In the genomic region with DNA sequence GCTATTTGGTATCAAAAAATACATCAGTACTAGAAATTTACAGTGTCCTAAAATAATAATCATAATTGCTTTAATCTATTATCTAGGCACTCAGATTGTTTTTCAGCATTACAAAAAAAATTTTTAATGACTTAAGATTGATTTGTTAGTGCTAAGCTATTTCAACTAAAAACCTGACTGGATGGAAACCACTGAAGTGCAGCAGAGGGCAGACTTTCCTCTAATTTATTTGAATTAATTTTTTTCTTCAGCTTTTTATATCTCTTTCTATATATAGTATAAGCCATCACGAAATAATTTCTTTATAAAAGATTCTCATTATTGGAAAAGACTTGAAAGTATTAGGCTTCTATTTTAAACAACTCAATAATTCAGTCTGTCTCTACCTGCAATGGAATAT, we compare ENCODE assay signal across 21 cellular contexts.
DNase-seq lines count a peak whose midpoint lies in the region; ATAC-seq and TF ChIP-seq lines count a peak whose summit lies in the region.
"Had no signal": no experiment of that assay in that cellular context is flagged by ENCODE, and none has a peak within 500 bp of the region (broad histone marks: within the 10 kb centered on the region; RNA-seq: fewer than 3 reads in every experiment).

No MANE protein-coding gene starts in this region.

- no peaks in the 10 kb centered on the region for H3K27me3 ChIP-seq in GM23248 (replicated peaks; ENCODE audit: insufficient read depth)
- H3K27me3 ChIP-seq in RWPE2 (ENCODE audit: insufficient read depth, poor library complexity, severe bottlenecking): no peaks in the 10 kb centered on the region
- H3K27me3 ChIP-seq: tibial nerve had no signal

- TF ChIP-seq CTCF in RWPE2 (IDR thresholded peaks at IDR 0.05; ENCODE audit: poor library complexity, severe bottlenecking) (peak; percentile 48), fibroblast of mammary gland (conservative IDR thresholded peaks at IDR 0.05; ENCODE audit: control insufficient read depth, insufficient read depth, low read depth, low read length) (peak; percentile 10), retinal pigment epithelial cell (conservative IDR thresholded peaks at IDR 0.05; ENCODE audit: low read depth, low read length) (peak; percentile 25)

- H3K36me3 ChIP-seq in GM23248 (ENCODE audit: low read depth) (no peaks in the 10 kb centered on the region), RWPE2 (ENCODE audit: low read depth) (no peaks in the 10 kb centered on the region)
- H3K36me3 ChIP-seq: tibial nerve had no signal

- in situ Hi-C loops in GM23248 (cut with MboI): no loop called here

- H3K4me3 ChIP-seq in GM23248 (no peak overlapping the region), RWPE2 (ENCODE audit: severe bottlenecking) (no peak overlapping the region), fibroblast of mammary gland (ENCODE audit: control insufficient read depth, low read depth, low read length) (no peak overlapping the region), retinal pigment epithelial cell (ENCODE audit: low read length) (no peak overlapping the region)
- H3K4me3 ChIP-seq: tibial nerve had no signal

- H3F3A ChIP-seq in GM23248 (ENCODE audit: insufficient read depth): no peaks in the 10 kb centered on the region

- H3K9ac ChIP-seq in GM23248: no peak overlapping the region

- no peaks in the 10 kb centered on the region for H3K79me2 ChIP-seq in GM23248 (ENCODE audit: insufficient read depth)

- H2AFZ ChIP-seq in GM23248: no peak overlapping the region

- no peaks in the 10 kb centered on the region for H4K20me1 ChIP-seq in GM23248 (ENCODE audit: insufficient read depth)

- H3K4me1 ChIP-seq in GM23248 (ENCODE audit: insufficient read depth): no peaks in the 10 kb centered on the region
- H3K4me1 ChIP-seq in RWPE2 (ENCODE audit: insufficient read depth, poor library complexity, severe bottlenecking): no peaks in the 10 kb centered on the region
- H3K4me1 ChIP-seq: tibial nerve had no signal

- no peak overlapping the region for H3K27ac ChIP-seq in GM23248
- H3K27ac ChIP-seq in RWPE2 (ENCODE audit: poor library complexity, severe bottlenecking): no peak overlapping the region
- H3K27ac ChIP-seq: tibial nerve had no signal

- no peak overlapping the region for H3K4me2 ChIP-seq in GM23248 (ENCODE audit: unreplicated experiment)

- no peaks in the 10 kb centered on the region for H3K9me3 ChIP-seq in GM23248 (ENCODE audit: low read depth)
- no peaks in the 10 kb centered on the region for H3K9me3 ChIP-seq in RWPE2 (ENCODE audit: severe bottlenecking)
- H3K9me3 ChIP-seq: tibial nerve had no signal

- H3K9me2 ChIP-seq in GM23248 (ENCODE audit: insufficient read depth): no peaks in the 10 kb centered on the region

- DNase-seq in GM23248 (peak; percentile 2), RWPE2 (ENCODE audit: low spot score) (no peak), fibroblast of mammary gland (ENCODE audit: low read depth) (no peak), retinal pigment epithelial cell (ENCODE audit: low read depth) (no peak), COLO668 (lab: John Stamatoyannopoulos, UW; ENCODE audit: unreplicated experiment) (no peak), NCI-H2196 treated with DMSO at 0.1 percent for 48 hours (lab: John Stamatoyannopoulos, UW; ENCODE audit: unreplicated experiment) (no peak), DMS 273 treated with DMSO at 0.1 percent for 48 hours (lab: John Stamatoyannopoulos, UW) (no peak)
- DNase-seq: activated CD4-positive, alpha-beta T cell treated with anti-CD3 and anti-CD28 coated beads, Interleukin-2, amount 50 U/mL, for 4 hours; activated CD8-positive, alpha-beta memory T cell treated with anti-CD3 and anti-CD28 coated beads, Interleukin-2, amount 50 U/mL, for 48 hours; activated effector memory CD4-positive, alpha-beta T cell treated with anti-CD3 and anti-CD28 coated beads, Interleukin-2, amount 50 U/mL, for 16 hours; head of caudate nucleus; midbrain; MM.1S; NCI-H345; NCI-H82; nephron progenitor cell; stimulated activated CD4-positive, alpha-beta T cell treated with anti-CD3 and anti-CD28 coated beads, Interleukin-4, amount 100 ng/mL, for 1 hour; T-helper 2 cell had no signal

- 11 to 14% methylated on average over 1 of the region's 1 CpG for WGBS in GM23248 (ENCODE audit: low coverage in 1 of 2, low lambda C conversion rate in 2 of 2, missing lambda C conversion rate in 2 of 2), 2 experiments

- ATAC-seq in RWPE2 (ENCODE audit: low read depth): no peak
- ATAC-seq: esophagus mucosa, left lobe of liver had no signal
